ENCODE assay signal across 22 cellular contexts in the genomic region with DNA sequence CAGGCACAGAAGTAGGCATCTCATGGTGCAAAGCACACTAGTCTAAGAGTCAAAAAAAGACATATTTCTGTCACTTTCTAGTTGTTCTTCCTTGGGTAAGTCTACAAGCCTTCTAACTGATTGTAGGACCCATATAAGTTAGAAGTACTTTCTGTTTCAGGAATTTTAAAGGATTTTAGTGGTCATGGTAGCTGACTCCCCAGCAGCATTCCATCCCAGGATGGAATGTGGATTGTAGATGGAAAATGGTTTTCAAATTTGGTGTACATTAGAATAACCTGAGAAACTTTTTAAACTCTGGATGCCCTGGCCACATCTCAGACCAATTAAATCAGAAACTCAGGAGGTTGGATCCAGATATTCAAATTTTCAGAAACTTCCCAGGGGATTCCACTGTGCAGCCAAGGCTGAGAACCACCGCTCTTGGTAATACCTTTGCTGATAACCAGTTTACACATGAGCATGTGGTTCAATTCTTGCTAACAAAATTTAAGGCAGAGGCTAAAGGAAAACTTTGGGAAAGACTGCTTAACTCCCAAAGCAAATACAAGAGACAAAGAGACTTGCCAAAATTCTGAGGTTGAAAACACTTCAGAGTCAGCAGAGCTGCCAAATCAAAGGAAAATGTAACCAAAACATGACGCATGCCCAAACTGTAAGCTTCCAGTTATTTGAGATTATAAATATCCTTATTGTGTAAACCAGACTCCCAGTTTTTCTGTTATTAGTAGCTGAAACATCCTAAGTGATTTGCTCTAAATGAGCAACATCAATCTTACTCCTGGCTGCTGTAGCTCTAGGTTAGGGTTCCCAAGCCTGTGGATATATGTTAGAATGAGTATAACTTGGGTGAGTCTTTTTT.
DNase-seq lines count a peak whose midpoint lies in the region; FAIRE-seq and TF ChIP-seq lines count a peak whose summit lies in the region.
"Had no signal": no experiment of that assay in that cellular context is flagged by ENCODE, and none has a peak within 500 bp of the region (broad histone marks: within the 10 kb centered on the region; RNA-seq: fewer than 3 reads in every experiment).

No MANE protein-coding gene starts in this region.

- no peaks in the 10 kb centered on the region for H3K9me2 ChIP-seq in GM23248 (ENCODE audit: insufficient read depth)

- peaks cover 36% of the 10 kb centered on the region for H3F3A ChIP-seq in GM23248 (ENCODE audit: insufficient read depth)

- H3K4me3 ChIP-seq in GM23248 = peak overlapping the region; percentile 40
- H3K4me3 ChIP-seq in astrocyte (ENCODE audit: insufficient read depth, low read depth, low read length) = no peak overlapping the region
- H3K4me3 ChIP-seq: BLaER1 treated with 17β-estradiol and CSF1 and Interleukin-3, amounts not matched to agents 10 nM and 100 nM; colonic mucosa; heart right ventricle; mucosa of descending colon; skin epidermis; tibial artery had no signal

- DNase-seq in AG08396 (ENCODE audit: low spot score) (peak; percentile 61), GM23248 (peak; percentile 90), astrocyte (ENCODE audit: low read depth) (peak; percentile 94), glomerular visceral epithelial cell (ENCODE audit: extremely low spot score) (peak; percentile 7), NCI-H146 (lab: John Stamatoyannopoulos, UW) (no peak), HuH-7.5 (ENCODE audit: low spot score) (no peak), AML-193 (lab: John Stamatoyannopoulos, UW) (no peak)
- no peak for DNase-seq in activated naive CD8-positive, alpha-beta T cell treated with anti-CD3 and anti-CD28 coated beads for 36 hours
- DNase-seq: activated CD8-positive, alpha-beta T cell treated with anti-CD3 and anti-CD28 coated beads, Interleukin-2, amount 10 ng/mL, durations not matched to agents 7 days and 5 days; activated naive CD8-positive, alpha-beta T cell treated with anti-CD3 and anti-CD28 coated beads, Interleukin-2, amount 50 U/mL, for 24 hours; activated T-cell treated with anti-CD3 and anti-CD28 coated beads, Interleukin-2, amount 50 U/mL, for 72 hours; colonic mucosa; heart right ventricle; kidney glomerular epithelial cell; mucosa of descending colon; MV-4-11; NCI-H82; occipital lobe; tibial artery had no signal

- H2AFZ ChIP-seq in GM23248 = peak overlapping the region; percentile 39
- H2AFZ ChIP-seq in astrocyte (ENCODE audit: low read depth, low read length) = no peak overlapping the region

- WGBS in GM23248 (ENCODE audit: low coverage in 1 of 2, low lambda C conversion rate in 2 of 2, missing lambda C conversion rate in 2 of 2), 2 experiments = 25 to 26% methylated on average over 2 of the region's 2 CpGs

- no peaks in the 10 kb centered on the region for H3K27me3 Mint-ChIP-seq in astrocyte (ENCODE audit: low read depth, unreplicated experiment)
- H3K27me3 Mint-ChIP-seq in activated naive CD8-positive, alpha-beta T cell treated with anti-CD3 and anti-CD28 coated beads for 36 hours = no peaks in the 10 kb centered on the region

- H3K36me3 Mint-ChIP-seq in astrocyte (ENCODE audit: low read depth, unreplicated experiment) = no peaks in the 10 kb centered on the region
- H3K36me3 Mint-ChIP-seq in activated naive CD8-positive, alpha-beta T cell treated with anti-CD3 and anti-CD28 coated beads for 36 hours = no peaks in the 10 kb centered on the region

- H3K27ac Mint-ChIP-seq in astrocyte (ENCODE audit: unreplicated experiment) = no peak overlapping the region
- H3K27ac Mint-ChIP-seq in activated naive CD8-positive, alpha-beta T cell treated with anti-CD3 and anti-CD28 coated beads for 36 hours = no peak overlapping the region
- H3K27ac Mint-ChIP-seq: activated CD8-positive, alpha-beta T cell treated with anti-CD3 and anti-CD28 coated beads, Interleukin-2, amount 10 ng/mL, durations not matched to agents 7 days and 5 days; activated naive CD8-positive, alpha-beta T cell treated with anti-CD3 and anti-CD28 coated beads, Interleukin-2, amount 50 U/mL, for 24 hours; activated T-cell treated with anti-CD3 and anti-CD28 coated beads, Interleukin-2, amount 50 U/mL, for 72 hours had no signal

- H3K4me3 Mint-ChIP-seq in astrocyte (ENCODE audit: unreplicated experiment) = no peak overlapping the region
- H3K4me3 Mint-ChIP-seq in activated naive CD8-positive, alpha-beta T cell treated with anti-CD3 and anti-CD28 coated beads for 36 hours = no peak overlapping the region
- H3K4me3 Mint-ChIP-seq: activated CD8-positive, alpha-beta T cell treated with anti-CD3 and anti-CD28 coated beads, Interleukin-2, amount 10 ng/mL, durations not matched to agents 7 days and 5 days; activated naive CD8-positive, alpha-beta T cell treated with anti-CD3 and anti-CD28 coated beads, Interleukin-2, amount 50 U/mL, for 24 hours; activated T-cell treated with anti-CD3 and anti-CD28 coated beads, Interleukin-2, amount 50 U/mL, for 72 hours had no signal

- H3K9me3 ChIP-seq in GM23248 (ENCODE audit: low read depth) (no peaks in the 10 kb centered on the region), astrocyte (ENCODE audit: insufficient read depth, low read depth, low read length) (no peaks in the 10 kb centered on the region)
- H3K9me3 ChIP-seq: colonic mucosa, mucosa of descending colon, tibial artery had no signal

- H3K27me3 ChIP-seq in GM23248 (replicated peaks; ENCODE audit: insufficient read depth) (no peaks in the 10 kb centered on the region), astrocyte (ENCODE audit: insufficient read depth, low read length) (no peaks in the 10 kb centered on the region)
- H3K27me3 ChIP-seq: BLaER1 treated with 17β-estradiol and CSF1 and Interleukin-3, amounts not matched to agents 10 nM and 100 nM; colonic mucosa; heart right ventricle; tibial artery had no signal

- H3K9me3 Mint-ChIP-seq in astrocyte (ENCODE audit: unreplicated experiment) = no peaks in the 10 kb centered on the region
- H3K9me3 Mint-ChIP-seq in activated naive CD8-positive, alpha-beta T cell treated with anti-CD3 and anti-CD28 coated beads for 36 hours = peaks cover 1% of the 10 kb centered on the region
- H3K9me3 Mint-ChIP-seq: activated naive CD8-positive, alpha-beta T cell treated with anti-CD3 and anti-CD28 coated beads, Interleukin-2, amount 50 U/mL, for 24 hours; activated T-cell treated with anti-CD3 and anti-CD28 coated beads, Interleukin-2, amount 50 U/mL, for 72 hours had no signal

- no peak for TF ChIP-seq CTCF in astrocyte (IDR thresholded peaks at IDR 0.05; ENCODE audit: insufficient read depth, low read depth, low read length)

- H3K79me2 ChIP-seq in GM23248 (ENCODE audit: insufficient read depth) (no peaks in the 10 kb centered on the region), astrocyte (ENCODE audit: insufficient read depth, low read length) (no peaks in the 10 kb centered on the region)

- H3K4me1 ChIP-seq in GM23248 (ENCODE audit: insufficient read depth) (peaks cover 53% of the 10 kb centered on the region), astrocyte (ENCODE audit: insufficient read depth, low read length) (peaks cover 21% of the 10 kb centered on the region)
- H3K4me1 ChIP-seq: BLaER1 treated with 17β-estradiol and CSF1 and Interleukin-3, amounts not matched to agents 10 nM and 100 nM; colonic mucosa; heart right ventricle had no signal

- H3K4me2 ChIP-seq in GM23248 (ENCODE audit: unreplicated experiment) (peak overlapping the region; percentile 73), astrocyte (ENCODE audit: low read length) (peak overlapping the region; percentile 51)
- H3K4me2 ChIP-seq: BLaER1 treated with 17β-estradiol and CSF1 and Interleukin-3, amounts not matched to agents 10 nM and 100 nM had no signal

- no peaks in the 10 kb centered on the region for H3K4me1 Mint-ChIP-seq in astrocyte (ENCODE audit: low read depth, unreplicated experiment)
- peaks cover 9% of the 10 kb centered on the region for H3K4me1 Mint-ChIP-seq in activated naive CD8-positive, alpha-beta T cell treated with anti-CD3 and anti-CD28 coated beads for 36 hours

- H3K36me3 ChIP-seq in GM23248 (ENCODE audit: low read depth) = no peaks in the 10 kb centered on the region
- H3K36me3 ChIP-seq in astrocyte (ENCODE audit: insufficient read depth, low read length) = no peaks in the 10 kb centered on the region
- H3K36me3 ChIP-seq: BLaER1 treated with 17β-estradiol and CSF1 and Interleukin-3, amounts not matched to agents 10 nM and 100 nM; colonic mucosa; heart right ventricle; tibial artery had no signal

- H4K20me1 ChIP-seq in GM23248 (ENCODE audit: insufficient read depth) (no peaks in the 10 kb centered on the region), astrocyte (ENCODE audit: insufficient read depth, low read length) (no peaks in the 10 kb centered on the region)
- H4K20me1 ChIP-seq: BLaER1 treated with 17β-estradiol and CSF1 and Interleukin-3, amounts not matched to agents 10 nM and 100 nM had no signal

- H3K9ac ChIP-seq in GM23248 (peak overlapping the region; percentile 58), astrocyte (ENCODE audit: low read length) (peak overlapping the region; percentile 2)
- H3K9ac ChIP-seq: BLaER1 treated with 17β-estradiol and CSF1 and Interleukin-3, amounts not matched to agents 10 nM and 100 nM had no signal

- peak; percentile 90 for FAIRE-seq in astrocyte (lab: Jason Lieb, UNC)
- FAIRE-seq: HepG2 had no signal

- in situ Hi-C loops in GM23248 (cut with MboI) = no loop called here

- peak overlapping the region; percentile 84 for H3K27ac ChIP-seq in GM23248
- H3K27ac ChIP-seq in astrocyte (ENCODE audit: low read depth, low read length) = peak overlapping the region; percentile 46
- H3K27ac ChIP-seq: BLaER1 treated with 17β-estradiol and CSF1 and Interleukin-3, amounts not matched to agents 10 nM and 100 nM; colonic mucosa; tibial artery had no signal

Comparison
In these comparisons a context has a peak if more than half of its experiments do, and no peak if none do; other contexts are left out.
1. DNase-seq: peak in AG08396 (single experiment), GM23248 (single experiment), astrocyte (single experiment) and glomerular visceral epithelial cell (single experiment); none in NCI-H146 (single experiment), activated naive CD8-positive, alpha-beta T cell treated with anti-CD3 and anti-CD28 coated beads for 36 hours (single experiment), HuH-7.5 (single experiment) and AML-193 (0 of 2).